Comparison of ENCODE assay signal across 9 cellular contexts in genomic region chr6:159720708-159721107, GRCh38. TPM values are rescaled to one million over a fixed set of nuclear protein-coding genes. Genes with fewer than 3 reads are reported as not detected.
A peak's percentile ranks its signal among the peaks of the same experiment; 100 is the strongest.
DNase-seq lines count a peak whose midpoint lies in the region; ATAC-seq, FAIRE-seq and TF ChIP-seq lines count a peak whose summit lies in the region.
"Had no signal": no experiment of that assay in that cellular context is flagged by ENCODE, and none has a peak within 500 bp of the region (broad histone marks: within the 10 kb centered on the region; RNA-seq: fewer than 3 reads in every experiment).

No MANE protein-coding gene starts in this region.

- H3K4me1 Mint-ChIP-seq in activated T-cell treated with anti-CD3 and anti-CD28 coated beads, Interleukin-2, amount 50 U/mL, for 4 hours (ENCODE audit: low read depth) = peaks cover 6% of the 10 kb centered on the region

- H3K9me3 ChIP-seq in heart right ventricle (peaks cover 0 to 4% (median 0%) of the 10 kb centered on the region in 11 donors), MM.1S (replicated peaks; ENCODE audit: insufficient read depth, low read length) (no peaks in the 10 kb centered on the region)

- FAIRE-seq in islet of Langerhans (lab: Jason Lieb, UNC) (peak; percentile 38), GM19239 (lab: Jason Lieb, UNC) (no peak)

- H2AFZ ChIP-seq in MM.1S (ENCODE audit: low read length) = no peak overlapping the region

- no peaks in the 10 kb centered on the region for H3K9me2 ChIP-seq in MM.1S (replicated peaks; ENCODE audit: insufficient read depth, low read length)

- peaks cover 10% of the 10 kb centered on the region for H3K36me3 Mint-ChIP-seq in activated T-cell treated with anti-CD3 and anti-CD28 coated beads, Interleukin-2, amount 50 U/mL, for 4 hours (ENCODE audit: insufficient read depth)

- H3K27me3 ChIP-seq in heart right ventricle (no peaks in the 10 kb centered on the region), MM.1S (replicated peaks; ENCODE audit: insufficient read depth, low read length) (no peaks in the 10 kb centered on the region)

- H3K4me1 ChIP-seq in heart right ventricle = peaks cover 0 to 46% (median 26%) of the 10 kb centered on the region in 9 donors
- no peaks in the 10 kb centered on the region for H3K4me1 ChIP-seq in MM.1S (ENCODE audit: low read length)

- no peaks in the 10 kb centered on the region for H3K9me3 Mint-ChIP-seq in activated T-cell treated with anti-CD3 and anti-CD28 coated beads, Interleukin-2, amount 50 U/mL, for 4 hours

- H3K4me3 ChIP-seq in heart right ventricle (no peak overlapping the region), MM.1S (ENCODE audit: low read length) (no peak overlapping the region)

- TF ChIP-seq CTCF in heart right ventricle (IDR thresholded peaks at IDR 0.05) (peak; percentile 15 to 62 (median 46)), MM.1S (IDR thresholded peaks at IDR 0.05; ENCODE audit: low read length) (peak; percentile 26)

- H3K79me2 ChIP-seq in MM.1S (ENCODE audit: low read length) = peaks cover 14% of the 10 kb centered on the region

- no peak overlapping the region for H3K27ac ChIP-seq in heart right ventricle
- H3K27ac ChIP-seq in MM.1S (ENCODE audit: low read length) = no peak overlapping the region
- H3K27ac ChIP-seq: epithelial cell of prostate had no signal

- no peaks in the 10 kb centered on the region for H3K27me3 Mint-ChIP-seq in activated T-cell treated with anti-CD3 and anti-CD28 coated beads, Interleukin-2, amount 50 U/mL, for 4 hours (ENCODE audit: low read depth)

- no peak for ATAC-seq in heart right ventricle
- ATAC-seq in left cardiac atrium = no peak
- no peak for ATAC-seq in activated T-cell treated with anti-CD3 and anti-CD28 coated beads, Interleukin-2, amount 50 U/mL, for 4 hours
- no peak for ATAC-seq in GM21723 (IDR thresholded peaks at IDR 0.05; ENCODE audit: unreplicated experiment)

- 58 to 71% methylated on average over 7 of the region's 7 CpGs for WGBS in heart right ventricle, 2 donors

- DNase-seq in heart right ventricle (no peak), left cardiac atrium (no peak), MM.1S (peak; percentile 49), NCI-H510A (lab: John Stamatoyannopoulos, UW) (no peak), GM19239 (ENCODE audit: insufficient read length, low spot score) (no peak)
- DNase-seq in activated T-cell treated with anti-CD3 and anti-CD28 coated beads, Interleukin-2, amount 50 U/mL, for 4 hours = peak; percentile 17

- H3K9ac ChIP-seq in MM.1S (ENCODE audit: low read length) = no peak overlapping the region

- H3F3A ChIP-seq in MM.1S (ENCODE audit: insufficient read depth, low read length) = no peaks in the 10 kb centered on the region

- peaks cover 0 to 15% (median 0%) of the 10 kb centered on the region in 9 donors for H3K36me3 ChIP-seq in heart right ventricle
- no peaks in the 10 kb centered on the region for H3K36me3 ChIP-seq in MM.1S (replicated peaks; ENCODE audit: insufficient read depth, low read length)

- intact Hi-C loops in heart right ventricle (cut with DNase I) = loop anchor here in 2 of 10 donors (10.0 kb wide), 2 partner anchors 64 to 254 kb away; partner anchors contain the start of gene TCP1 (in 1 of the 2)
- intact Hi-C loops in left cardiac atrium (cut with DNase I) = no loop called here

- no peaks in the 10 kb centered on the region for H4K20me1 ChIP-seq in MM.1S (ENCODE audit: insufficient read depth, low read length)

- no peak overlapping the region for H3K4me2 ChIP-seq in MM.1S (ENCODE audit: low read depth, low read length)

- no peak overlapping the region for H3K4me3 Mint-ChIP-seq in activated T-cell treated with anti-CD3 and anti-CD28 coated beads, Interleukin-2, amount 50 U/mL, for 4 hours

RNA-seq across cellular contexts. Expression of gene WTAP, which starts 6.6 kb away (rescaled TPM):
- total RNA-seq in heart right ventricle (10 to 100 TPM; 44.4 to 70.1 (median 47.2) TPM), left cardiac atrium (10 to 100 TPM; 42.1 to 57.4 TPM)
- polyA plus RNA-seq in heart right ventricle = 10 to 100 TPM; 47.8 to 50.4 TPM
- 100 to 1,000 TPM; 103 to 108 (median 104) TPM for total RNA-seq in activated T-cell treated with anti-CD3 and anti-CD28 coated beads, Interleukin-2, amount 50 U/mL, for 4 hours

RNA-seq across cellular contexts. Expression of gene SOD2, which starts 27.7 kb away (rescaled TPM):
- total RNA-seq in heart right ventricle = 1,000 to 10,000 TPM in 1 of 10 donors, 100 to 1,000 TPM in 9; 720 to 1,111 (median 848) TPM
- polyA plus RNA-seq in heart right ventricle = 100 to 1,000 TPM; 144 to 208 TPM
- total RNA-seq in left cardiac atrium = 100 to 1,000 TPM; 527 to 576 TPM
- total RNA-seq in activated T-cell treated with anti-CD3 and anti-CD28 coated beads, Interleukin-2, amount 50 U/mL, for 4 hours = 100 to 1,000 TPM; 116 to 147 (median 133) TPM

RNA-seq across cellular contexts. Expression of gene ACAT2, which starts 41.1 kb away (rescaled TPM):
- total RNA-seq in heart right ventricle (1 to 10 TPM; 3.4 to 7.5 (median 5.8) TPM), left cardiac atrium (10 to 100 TPM; 10.3 to 12.2 TPM)
- 10 to 100 TPM in 1 of 2 donors, 1 to 10 TPM in 1; 3.9 to 15.3 TPM for polyA plus RNA-seq in heart right ventricle
- total RNA-seq in activated T-cell treated with anti-CD3 and anti-CD28 coated beads, Interleukin-2, amount 50 U/mL, for 4 hours = 10 to 100 TPM; 37.2 to 49.0 (median 44.1) TPM

Comparison
In these comparisons a context has a peak if more than half of its experiments do, and no peak if none do; other contexts are left out.
1. DNase-seq: peak in MM.1S (single experiment) and activated T-cell treated with anti-CD3 and anti-CD28 coated beads, Interleukin-2, amount 50 U/mL, for 4 hours (single experiment); none in heart right ventricle (0 of 2), left cardiac atrium (single experiment), NCI-H510A (single experiment) and GM19239 (single experiment).